Comparison of ENCODE assay signal across 9 cellular contexts in the genomic region with DNA sequence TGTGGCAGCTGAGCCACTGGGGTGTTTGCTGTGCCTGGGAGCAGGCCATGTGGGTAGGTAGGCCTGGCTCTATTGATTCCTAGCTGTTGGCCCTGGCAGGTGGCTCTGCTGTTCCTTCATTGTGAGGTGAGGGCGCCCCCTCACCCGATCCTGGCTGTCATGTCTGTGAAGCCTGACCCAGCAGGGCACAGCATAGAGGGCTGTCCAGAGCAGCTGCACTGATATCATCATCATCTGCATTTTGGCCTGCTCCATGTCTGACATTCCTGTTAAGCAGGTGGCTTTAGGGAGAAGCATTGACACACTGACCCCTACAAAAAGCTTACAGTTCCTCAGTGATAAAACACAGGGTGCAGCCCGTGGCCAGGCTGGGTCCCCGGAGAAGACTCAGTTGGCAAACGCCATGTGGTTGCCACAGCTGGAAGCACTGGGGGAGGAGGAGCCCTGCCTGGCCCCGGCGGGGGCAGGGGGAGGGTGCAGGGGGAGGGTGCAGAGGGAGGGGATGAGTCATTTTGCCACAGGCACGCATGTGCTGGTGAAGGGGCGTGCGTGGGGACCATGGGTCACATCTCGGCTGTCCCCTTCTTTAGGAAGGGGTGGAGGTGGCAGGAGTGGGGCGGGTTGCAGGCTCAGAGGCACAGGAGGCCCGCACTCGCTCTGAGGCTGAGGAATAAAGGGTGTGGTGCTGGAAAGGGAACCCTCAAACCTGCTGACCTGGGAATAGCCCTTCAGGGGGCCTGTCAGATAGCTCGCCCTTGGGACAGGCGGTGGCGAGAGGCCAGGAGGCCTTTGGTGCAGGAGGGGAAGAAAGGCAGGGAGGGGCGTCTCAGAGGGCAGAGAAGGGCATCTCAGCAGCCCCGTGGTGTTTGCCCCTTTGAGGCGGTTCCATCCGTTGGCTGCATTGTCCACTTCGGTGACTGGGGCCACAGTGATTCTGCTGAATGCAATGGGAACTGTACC. TPM values are rescaled to one million over a fixed set of nuclear protein-coding genes. Genes with fewer than 3 reads are reported as not detected.
DNase-seq lines count a peak whose midpoint lies in the region; ATAC-seq, FAIRE-seq and TF ChIP-seq lines count a peak whose summit lies in the region.
"Had no signal": no experiment of that assay in that cellular context is flagged by ENCODE, and none has a peak within 500 bp of the region (broad histone marks: within the 10 kb centered on the region; RNA-seq: fewer than 3 reads in every experiment).

No MANE protein-coding gene starts in this region.

- H3K9ac ChIP-seq in GM12878 (ENCODE audit: control insufficient read depth, insufficient read depth, low read length) (no peak overlapping the region), GM23248 (no peak overlapping the region)

- H3K9me2 ChIP-seq in GM23338 (ENCODE audit: insufficient read depth) (no peaks in the 10 kb centered on the region), GM23248 (ENCODE audit: insufficient read depth) (no peaks in the 10 kb centered on the region)

- no peaks in the 10 kb centered on the region for H3F3A ChIP-seq in GM23338 (replicated peaks; ENCODE audit: low read depth)
- H3F3A ChIP-seq in GM23248 (ENCODE audit: insufficient read depth): no peaks in the 10 kb centered on the region

- no peak for TF ChIP-seq EP300 in GM12878 (IDR thresholded peaks at IDR 0.05; ENCODE audit: borderline replicate concordance in 1 of 2, control insufficient read depth in 1 of 2, low read depth in 2 of 2, low read length in 2 of 2)

- H4K20me1 ChIP-seq in GM23338 (replicated peaks; ENCODE audit: insufficient read depth) (no peaks in the 10 kb centered on the region), GM12878 (ENCODE audit: control insufficient read depth, insufficient read depth) (no peaks in the 10 kb centered on the region), GM23248 (ENCODE audit: insufficient read depth) (no peaks in the 10 kb centered on the region)

- CTCF ChIA-PET in GM12878 (lab: Yijun Ruan, JAX): interaction anchor here (1.0 to 1.3 kb wide), 9 partner anchors 10 to 193 kb away, joined by 3 to 9 read pairs (median 3); no protein-coding TSS in a partner anchor

- TF ChIP-seq CTCF in BE2C (IDR thresholded peaks at IDR 0.05; ENCODE audit: low read depth, low read length) (no peak), GM23338 (conservative IDR thresholded peaks at IDR 0.05; ENCODE audit: low read depth in 2 of 2) (peak in 1 of 2 experiments; percentile 48; a peak in 2 of 4 replicates), GM12878 (IDR thresholded peaks at IDR 0.05 in 2 of 3, conservative IDR thresholded peaks at IDR 0.05 in 1 of 3; ENCODE audit: control insufficient read depth in 2 of 3, extremely low read depth in 1 of 3, insufficient read depth in 1 of 3, low read depth in 3 of 3, low read length in 3 of 3) (peak; percentile 4 to 30 (median 16); a peak in 3 of 6 replicates)

- no peak overlapping the region for H3K27ac ChIP-seq in GM23338 (ENCODE audit: low read depth)
- peak overlapping the region; percentile 75 for H3K27ac ChIP-seq in GM12878 (ENCODE audit: control insufficient read depth, insufficient read depth)
- H3K27ac ChIP-seq in GM23248: no peak overlapping the region

- H3K9me3 ChIP-seq in BE2C (no peaks in the 10 kb centered on the region), T-helper 17 cell (ENCODE audit: control insufficient read depth, low read length, poor library complexity, severe bottlenecking) (no peaks in the 10 kb centered on the region), GM12878 (replicated peaks; ENCODE audit: control insufficient read depth, insufficient read depth, low read length) (no peaks in the 10 kb centered on the region), GM23248 (ENCODE audit: low read depth) (no peaks in the 10 kb centered on the region)

- 30% methylated on average over 15 of the region's 22 CpGs for WGBS in GM12878 (ENCODE audit: insufficient coverage, insufficient replicate concordance, low lambda C conversion rate, missing lambda C conversion rate)
- 50 to 51% methylated on average over 14 to 22 of the region's 22 CpGs for WGBS in GM23248 (ENCODE audit: low coverage in 1 of 2, low lambda C conversion rate in 2 of 2, missing lambda C conversion rate in 2 of 2), 2 experiments

- H3K4me2 ChIP-seq in GM23338: no peak overlapping the region
- H3K4me2 ChIP-seq in GM12878 (ENCODE audit: control insufficient read depth, insufficient read depth): peak overlapping the region; percentile 26
- no peak overlapping the region for H3K4me2 ChIP-seq in GM23248 (ENCODE audit: unreplicated experiment)

- peaks cover 2% of the 10 kb centered on the region for H3K27me3 Mint-ChIP-seq in GM23338 (ENCODE audit: insufficient read depth, low read depth, poor library complexity)
- no peaks in the 10 kb centered on the region for H3K27me3 Mint-ChIP-seq in T-helper 17 cell

- H3K4me3 Mint-ChIP-seq in GM23338 (no peak overlapping the region), T-helper 17 cell (no peak overlapping the region)

- H3K4me3 ChIP-seq in BE2C (ENCODE audit: low read depth, low read length) (no peak overlapping the region), GM23338 (no peak overlapping the region), GM12878 (no peak overlapping the region), GM23248 (no peak overlapping the region)

- H3K79me2 ChIP-seq in GM23338 (replicated peaks; ENCODE audit: insufficient read depth) (no peaks in the 10 kb centered on the region), GM12878 (ENCODE audit: control insufficient read depth, insufficient read depth, low read length) (peaks cover 54% of the 10 kb centered on the region), GM23248 (ENCODE audit: insufficient read depth) (no peaks in the 10 kb centered on the region)

- H3K4me1 Mint-ChIP-seq in GM23338 (peaks cover 6% of the 10 kb centered on the region), T-helper 17 cell (peaks cover 37% of the 10 kb centered on the region)

- H3K4me1 ChIP-seq in BE2C: peaks cover 11% of the 10 kb centered on the region
- H3K4me1 ChIP-seq in GM23338 (ENCODE audit: insufficient read depth): peaks cover 12% of the 10 kb centered on the region; the same call in 1 of the 2 replicates
- peaks cover 75% of the 10 kb centered on the region for H3K4me1 ChIP-seq in GM12878 (ENCODE audit: control insufficient read depth, insufficient read depth, low read length)
- no peaks in the 10 kb centered on the region for H3K4me1 ChIP-seq in GM23248 (ENCODE audit: insufficient read depth)

- H3K36me3 ChIP-seq in BE2C (no peaks in the 10 kb centered on the region), GM23338 (ENCODE audit: insufficient read depth) (no peaks in the 10 kb centered on the region), GM12878 (ENCODE audit: control insufficient read depth in 2 of 2, insufficient read depth in 2 of 2, low read length in 1 of 2) (peaks cover 0 to 4% of the 10 kb centered on the region in 2 experiments; a peak in 2 of 4 replicates), GM23248 (ENCODE audit: low read depth) (no peaks in the 10 kb centered on the region)

- DNase-seq in BE2C (peak; percentile 63), GM23338 (ENCODE audit: low spot score) (no peak), T-helper 17 cell (peak; percentile 61 to 77 (median 66)), GM12878 (ENCODE audit: low read depth, low spot score) (no peak), LoVo (ENCODE audit: low spot score) (no peak), KG1 (lab: John Stamatoyannopoulos, UW) (no peak), GM23248 (no peak)
- peak; percentile 80 for DNase-seq in stimulated activated CD8-positive, alpha-beta memory T cell treated with anti-CD3 and anti-CD28 coated beads, Interleukin-12 subunit alpha, Interleukin-12 subunit beta, amount 100 ng/mL, for 4 hours (ENCODE audit: low read depth)

- RAD21 ChIA-PET in GM12878 (lab: Charles Lee; ENCODE audit: unreplicated experiment): interaction anchor here (0.9 to 4.9 kb wide), 7 partner anchors 10 to 193 kb away, joined by 3 to 22 read pairs (median 4); no protein-coding TSS in a partner anchor

- BruUV-seq in GM12878 (replicated peaks; lab: Mats Ljungman, UMichigan): no TSS peak

- in situ Hi-C loops in GM12878 (cut with MboI) (no loop called here), GM23248 (cut with MboI) (no loop called here)

- no peak for FAIRE-seq in GM12878 (lab: Jason Lieb, UNC)
- FAIRE-seq: astrocyte had no signal

- H3K9me3 Mint-ChIP-seq in GM23338: no peaks in the 10 kb centered on the region

- H3K36me3 Mint-ChIP-seq in GM23338 (ENCODE audit: low read depth) (no peaks in the 10 kb centered on the region), T-helper 17 cell (ENCODE audit: low read depth) (peaks cover 8% of the 10 kb centered on the region)

- H3K27ac Mint-ChIP-seq in GM23338 (no peak overlapping the region), T-helper 17 cell (no peak overlapping the region)

- SMC1A ChIA-PET in GM12878 (lab: Charles Lee; ENCODE audit: uncharacterized antibody, unreplicated experiment): interaction anchor here (0.6 to 7.2 kb wide), 11 partner anchors 9 to 191 kb away, joined by 3 to 80 read pairs (median 3); partner anchors contain the start of gene IKZF1

- peaks cover 13% of the 10 kb centered on the region for H3K27me3 ChIP-seq in BE2C
- H3K27me3 ChIP-seq in GM23338 (ENCODE audit: insufficient read depth): no peaks in the 10 kb centered on the region
- H3K27me3 ChIP-seq in GM12878 (replicated peaks in 1 of 2; ENCODE audit: control insufficient read depth in 2 of 2, insufficient read depth in 2 of 2, low read length in 1 of 2): no peaks in the 10 kb centered on the region
- H3K27me3 ChIP-seq in GM23248 (replicated peaks; ENCODE audit: insufficient read depth): peaks cover 13% of the 10 kb centered on the region; the same call in 1 of the 2 replicates

- peak; percentile 32; the same call in 1 of the 2 replicates for TF ChIP-seq RAD21 in GM12878 (IDR thresholded peaks at IDR 0.05; ENCODE audit: insufficient read depth, low read depth, low read length)

- ATAC-seq in GM23338 (peak; percentile 57), T-helper 17 cell (peak; percentile 50), GM12878 (peak; percentile 13)

- intact Hi-C loops in GM12878 (cut with micrococcal nuclease; ENCODE audit: unreplicated experiment): no loop called here

- H2AFZ ChIP-seq in GM23338: no peak overlapping the region
- no peak overlapping the region for H2AFZ ChIP-seq in GM12878 (ENCODE audit: control insufficient read depth, low read depth, low read length)
- H2AFZ ChIP-seq in GM23248: no peak overlapping the region

- TF ChIP-seq POLR2A in GM12878 (IDR thresholded peaks at IDR 0.05; ENCODE audit: low read depth, low read length): peak; percentile 45; the same call in 1 of the 2 replicates

- POLR2A ChIA-PET in GM12878 (lab: Charles Lee): interaction anchor here (0.5 to 1.3 kb wide), 4 partner anchors 17 to 233 kb away, joined by 3 to 4 read pairs (median 3); no protein-coding TSS in a partner anchor

RNA-seq across cellular contexts. Expression of gene IKZF1, which starts 31.6 kb away (rescaled TPM):
- polyA plus RNA-seq in BE2C (2012; ENCODE audit: insufficient read depth, insufficient read length, low read depth): not detected
- 0.43 and 1.8 TPM in 2 replicates for total RNA-seq in GM23338 (2014; rRNA removed; shearing (Covaris generic))
- 0.45 and 0.57 TPM in 2 replicates for polyA plus RNA-seq in GM23338 (2016; fragmentation: Nextera tagmentation; extraction: Ambion mirVana)
- 100 to 1,000 TPM; 301 to 323 TPM for total RNA-seq in T-helper 17 cell
- total RNA-seq in GM12878 (2013; cell fraction: nucleolus; rRNA removed): 250 and 261 TPM in 2 replicates
- 101 and 104 TPM in 2 replicates for total RNA-seq in GM12878 (2014; rRNA removed)
- total RNA-seq in GM12878 (2014; rRNA removed; fragmentation: Illumina TruSeq; extraction: Trizol): 69.5 and 70.2 TPM in 2 replicates
- total RNA-seq in GM12878 (2021): 125 and 131 TPM in 2 replicates
- polyA plus RNA-seq in GM12878 (2011; ENCODE audit: low read depth): 23.9 TPM
- polyA plus RNA-seq in GM12878 (2011; rRNA removed): 58.5 and 61.7 TPM in 2 replicates
- polyA plus RNA-seq in GM12878 (2011; cell fraction: cytosol; rRNA removed): 60.4 and 68.7 TPM in 2 replicates
- 76.4 and 80.1 TPM in 2 replicates for polyA plus RNA-seq in GM12878 (2011; cell fraction: nucleus; rRNA removed)
- polyA plus RNA-seq in GM12878 (2012): 30.9 and 31.5 TPM in 2 replicates
- 73.0 and 73.8 TPM in 2 replicates for polyA plus RNA-seq in GM12878 (2014; fragmentation: Illumina TruSeq; extraction: Trizol)
- 10 to 100 TPM; 27.2 to 29.8 TPM for polyA plus RNA-seq in GM12878 (2014; fragmentation: Nextera tagmentation; extraction: Ambion mirVana)
- 60.3 and 64.2 TPM in 2 replicates for polyA plus RNA-seq in GM12878 (2014; rRNA removed)
- 10 to 100 TPM; 82.5 to 95.3 TPM for polyA plus RNA-seq in GM12878 (2016; fragmentation: Nextera tagmentation; extraction: Ambion mirVana)
- polyA minus RNA-seq in GM12878 (2011; rRNA and poly(A)+ RNA removed): 133 and 138 TPM in 2 replicates
- polyA minus RNA-seq in GM12878 (2011; cell fraction: cytosol; rRNA and poly(A)+ RNA removed): 59.5 and 62.5 TPM in 2 replicates
- polyA minus RNA-seq in GM12878 (2011; cell fraction: nucleus; rRNA and poly(A)+ RNA removed): 108 and 193 TPM in 2 replicates
- not detected in 2 replicates for total RNA-seq in GM23248 (2014; rRNA removed; shearing (Covaris generic))
- 0.06 TPM in 1 of 2 replicates, not detected in the other for polyA plus RNA-seq in GM23248 (2016; fragmentation: Nextera tagmentation; extraction: Ambion mirVana)

Comparison
In these comparisons a context has a peak if more than half of its experiments do, and no peak if none do; other contexts are left out.
1. DNase-seq: peak in BE2C (single experiment), T-helper 17 cell (3 of 3) and stimulated activated CD8-positive, alpha-beta memory T cell treated with anti-CD3 and anti-CD28 coated beads, Interleukin-12 subunit alpha, Interleukin-12 subunit beta, amount 100 ng/mL, for 4 hours (single experiment); none in GM23338 (single experiment), GM12878 (single experiment), LoVo (single experiment), KG1 (single experiment) and GM23248 (single experiment).
2. RNA of gene IKZF1, which starts 31.6 kb away (total RNA-seq): 301 to 323 TPM in T-helper 17 cell and 69.5 to 261 TPM in GM12878; 0.43 to 1.8 TPM in GM23338 and not detected in GM23248; every median in the first group is over 10 times any median in the second.
3. Peak in every context shown above with its lines, with median percentiles within 50 percentile points of each other: ATAC-seq.